ENCODE assay signal across 8 cellular contexts in genomic region chr2:191635333-191636234, GRCh38. TPM values are rescaled to one million over a fixed set of nuclear protein-coding genes. Genes with fewer than 3 reads are reported as not detected.
DNase-seq lines count a peak whose midpoint lies in the region; ATAC-seq and FAIRE-seq lines count a peak whose summit lies in the region.

No MANE protein-coding gene starts in this region.

- peak overlapping the region in 2 of 10 donors; percentile 12 to 64 for H3K4me3 Mint-ChIP-seq in naive thymus-derived CD4-positive, alpha-beta T cell

- no peaks in the 10 kb centered on the region for H3K9me3 ChIP-seq in effector memory CD4-positive, alpha-beta T cell (ENCODE audit: control insufficient read depth, low read length)
- H3K9me3 ChIP-seq in naive thymus-derived CD4-positive, alpha-beta T cell (ENCODE audit: control insufficient read depth in 2 of 3, low read length in 3 of 3): no peaks in the 10 kb centered on the region

- peaks cover 33% of the 10 kb centered on the region for H3K4me1 ChIP-seq in effector memory CD4-positive, alpha-beta T cell (ENCODE audit: control insufficient read depth, insufficient read depth, low read length, poor library complexity, severe bottlenecking)
- peaks cover 25 to 26% of the 10 kb centered on the region in 2 donors for H3K4me1 ChIP-seq in naive thymus-derived CD4-positive, alpha-beta T cell (ENCODE audit: control insufficient read depth in 2 of 2, insufficient read depth in 2 of 2, low read length in 2 of 2)

- H3K4me3 ChIP-seq in effector memory CD4-positive, alpha-beta T cell (ENCODE audit: insufficient read depth, low read depth, low read length, poor library complexity, severe bottlenecking): no peak overlapping the region
- H3K4me3 ChIP-seq in naive thymus-derived CD4-positive, alpha-beta T cell (ENCODE audit: low read length): no peak overlapping the region

- peaks cover 0 to 3% (median 0%) of the 10 kb centered on the region in 5 donors for H3K36me3 Mint-ChIP-seq in naive thymus-derived CD4-positive, alpha-beta T cell

- peaks cover 35 to 59% (median 42%) of the 10 kb centered on the region in 7 donors for H3K4me1 Mint-ChIP-seq in naive thymus-derived CD4-positive, alpha-beta T cell

- no peaks in the 10 kb centered on the region for H3K9me3 Mint-ChIP-seq in naive thymus-derived CD4-positive, alpha-beta T cell

- POLR2A ChIA-PET in naive thymus-derived CD4-positive, alpha-beta T cell (lab: Charles Lee): interaction anchor here (0.7 to 5.4 kb wide), 4 partner anchors 17 to 45 kb away, joined by 3 to 42 read pairs (median 4); partner anchors contain the start of gene NABP1

- intact Hi-C loops in naive thymus-derived CD4-positive, alpha-beta T cell (cut with micrococcal nuclease): loop anchor here in 1 of 2 donors (5.0 kb wide), 1 partner anchor 433 kb away; no protein-coding TSS in a partner anchor
- intact Hi-C loops in sciatic nerve (cut with DNase I): no loop called here

- H3K36me3 ChIP-seq in effector memory CD4-positive, alpha-beta T cell (ENCODE audit: control insufficient read depth, insufficient read depth, low read length): no peaks in the 10 kb centered on the region
- H3K36me3 ChIP-seq in naive thymus-derived CD4-positive, alpha-beta T cell (ENCODE audit: control insufficient read depth in 2 of 3, insufficient read depth in 3 of 3, low read length in 3 of 3): no peaks in the 10 kb centered on the region

- CTCF ChIA-PET in naive thymus-derived CD4-positive, alpha-beta T cell (lab: Charles Lee): interaction anchor here (0.7 kb wide), 2 partner anchors 56 to 64 kb away, joined by 3 read pairs; no protein-coding TSS in a partner anchor

- ATAC-seq in GM21381 (IDR thresholded peaks at IDR 0.05; ENCODE audit: unreplicated experiment) (peak; percentile 83), HG03558 (IDR thresholded peaks at IDR 0.05; ENCODE audit: extremely low read depth, unreplicated experiment) (peak; percentile 85), sciatic nerve (no peak)
- no peak for ATAC-seq in naive thymus-derived CD4-positive, alpha-beta T cell

- no peaks in the 10 kb centered on the region for H3K27me3 ChIP-seq in effector memory CD4-positive, alpha-beta T cell (replicated peaks; ENCODE audit: control insufficient read depth, insufficient read depth, low read length, poor library complexity, severe bottlenecking)
- H3K27me3 ChIP-seq in naive thymus-derived CD4-positive, alpha-beta T cell (ENCODE audit: control insufficient read depth in 2 of 2, insufficient read depth in 2 of 2, low read length in 2 of 2): no peaks in the 10 kb centered on the region

- H3K27me3 Mint-ChIP-seq in naive thymus-derived CD4-positive, alpha-beta T cell: no peaks in the 10 kb centered on the region

- H3K27ac Mint-ChIP-seq in naive thymus-derived CD4-positive, alpha-beta T cell: peak overlapping the region in 4 of 9 donors; percentile 34 to 58 (median 46)

- DNase-seq in GM03348 (ENCODE audit: low spot score): peak; percentile 69
- peak; percentile 57 for DNase-seq in fibroblast of gingiva (ENCODE audit: low read depth)
- no peak for DNase-seq in effector memory CD4-positive, alpha-beta T cell
- no peak for DNase-seq in naive thymus-derived CD4-positive, alpha-beta T cell
- DNase-seq in frontal cortex (ENCODE audit: low spot score in 2 of 2): no peak
- DNase-seq in sciatic nerve (ENCODE audit: low spot score): no peak

- no peak overlapping the region for H3K27ac ChIP-seq in effector memory CD4-positive, alpha-beta T cell (ENCODE audit: insufficient read depth, low read length, poor library complexity, severe bottlenecking)
- no peak overlapping the region for H3K27ac ChIP-seq in naive thymus-derived CD4-positive, alpha-beta T cell (ENCODE audit: low read depth, low read length)

- FAIRE-seq in frontal cortex (lab: Jason Lieb, UNC): no peak

RNA-seq across cellular contexts. Expression of gene NABP1, which starts 42.4 kb away (rescaled TPM):
- total RNA-seq in naive thymus-derived CD4-positive, alpha-beta T cell: 10 to 100 TPM; 24.5 to 79.5 (median 55.4) TPM
- 1 to 10 TPM; 4.2 to 5.6 TPM for polyA plus RNA-seq in naive thymus-derived CD4-positive, alpha-beta T cell
- total RNA-seq in frontal cortex (3.3 TPM), sciatic nerve (64.3 TPM)

Comparison
In these comparisons a context has a peak if more than half of its experiments do, and no peak if none do; other contexts are left out.
1. DNase-seq: peak in GM03348 (single experiment) and fibroblast of gingiva (single experiment); none in effector memory CD4-positive, alpha-beta T cell (0 of 3), naive thymus-derived CD4-positive, alpha-beta T cell (0 of 9), frontal cortex (0 of 2) and sciatic nerve (single experiment).
2. ATAC-seq: peak in GM21381 (single experiment) and HG03558 (single experiment); none in naive thymus-derived CD4-positive, alpha-beta T cell (single experiment) and sciatic nerve (single experiment).